29 cellular contexts compared by ENCODE assay signal in the genomic region with DNA sequence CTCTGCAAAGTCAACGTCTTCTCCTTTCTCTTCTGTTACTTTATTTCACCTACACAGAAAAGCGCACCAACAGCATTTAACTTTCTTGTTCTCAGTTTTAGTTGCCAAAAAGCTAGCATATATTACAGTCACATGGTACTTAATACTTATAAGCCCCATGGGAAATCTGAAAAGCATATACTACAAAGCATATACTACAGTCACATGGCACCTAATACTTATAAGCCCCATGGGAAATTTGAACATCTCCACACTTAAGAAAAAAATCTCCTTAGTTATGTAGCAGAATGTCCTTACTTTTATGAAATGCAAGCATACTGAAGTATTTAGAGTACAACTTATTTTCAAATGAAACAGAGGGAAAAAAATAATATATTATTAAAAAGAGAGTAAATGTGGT. TPM values are rescaled to one million over a fixed set of nuclear protein-coding genes. Genes with fewer than 3 reads are reported as not detected.
DNase-seq lines count a peak whose midpoint lies in the region; ATAC-seq, FAIRE-seq and TF ChIP-seq lines count a peak whose summit lies in the region.
"Had no signal": no experiment of that assay in that cellular context is flagged by ENCODE, and none has a peak within 500 bp of the region (broad histone marks: within the 10 kb centered on the region; RNA-seq: fewer than 3 reads in every experiment).

No MANE protein-coding gene starts in this region.

- H3K4me1 ChIP-seq in Loucy (ENCODE audit: insufficient read depth, low read length, poor library complexity, severe bottlenecking) (peaks cover 69% of the 10 kb centered on the region), GM12878 (ENCODE audit: control insufficient read depth, insufficient read depth, low read length) (no peaks in the 10 kb centered on the region)

- H4K20me1 ChIP-seq in Loucy (ENCODE audit: insufficient read depth, low read length, poor library complexity, severe bottlenecking) = peaks cover 93% of the 10 kb centered on the region
- H4K20me1 ChIP-seq in GM12878 (ENCODE audit: control insufficient read depth, insufficient read depth) = no peaks in the 10 kb centered on the region; the same call in 1 of the 2 replicates

- peak overlapping the region; percentile 22 for H3K27ac Mint-ChIP-seq in activated naive CD8-positive, alpha-beta T cell treated with anti-CD3 and anti-CD28 coated beads, Interleukin-2, amount 50 U/mL, for 24 hours
- H3K27ac Mint-ChIP-seq in activated naive CD8-positive, alpha-beta T cell treated with anti-CD3 and anti-CD28 coated beads for 36 hours = no peak overlapping the region
- no peak overlapping the region for H3K27ac Mint-ChIP-seq in activated T-helper 17 cell treated with anti-CD3 and anti-CD28 coated beads, Interleukin-2, amount 50 U/mL, for 72 hours
- H3K27ac Mint-ChIP-seq: activated CD4-positive, alpha-beta T cell treated with anti-CD3 and anti-CD28 coated beads, Interleukin-2, amount 10 ng/mL, durations not matched to agents 7 days and 5 days; activated T-cell treated with anti-CD3 and anti-CD28 coated beads, Interleukin-2, amount 50 U/mL, for 24 hours; HFFc6 had no signal

- H3K9me2 ChIP-seq in Loucy (replicated peaks; ENCODE audit: low read depth, low read length) = no peaks in the 10 kb centered on the region

- no peak for TF ChIP-seq CTCF in Loucy (conservative IDR thresholded peaks at IDR 0.05; ENCODE audit: low read length)
- TF ChIP-seq CTCF in GM12878 (IDR thresholded peaks at IDR 0.05 in 2 of 3, conservative IDR thresholded peaks at IDR 0.05 in 1 of 3; ENCODE audit: control insufficient read depth in 2 of 3, extremely low read depth in 1 of 3, insufficient read depth in 1 of 3, low read depth in 3 of 3, low read length in 3 of 3) = no peak

- H3K9me3 ChIP-seq in Loucy (ENCODE audit: insufficient read depth, low read depth, low read length) (no peaks in the 10 kb centered on the region), GM12878 (replicated peaks; ENCODE audit: control insufficient read depth, insufficient read depth, low read length) (peaks cover 3% of the 10 kb centered on the region; the same call in 2 of the 3 replicates)
- H3K9me3 ChIP-seq: spleen had no signal

- H3K27me3 Mint-ChIP-seq in activated naive CD8-positive, alpha-beta T cell treated with anti-CD3 and anti-CD28 coated beads, Interleukin-2, amount 50 U/mL, for 24 hours = no peaks in the 10 kb centered on the region
- no peaks in the 10 kb centered on the region for H3K27me3 Mint-ChIP-seq in activated naive CD8-positive, alpha-beta T cell treated with anti-CD3 and anti-CD28 coated beads for 36 hours
- H3K27me3 Mint-ChIP-seq in activated T-helper 17 cell treated with anti-CD3 and anti-CD28 coated beads, Interleukin-2, amount 50 U/mL, for 72 hours = no peaks in the 10 kb centered on the region
- H3K27me3 Mint-ChIP-seq: activated CD4-positive, alpha-beta T cell treated with anti-CD3 and anti-CD28 coated beads, Interleukin-2, amount 10 ng/mL, durations not matched to agents 7 days and 5 days; activated T-cell treated with anti-CD3 and anti-CD28 coated beads, Interleukin-2, amount 50 U/mL, for 24 hours had no signal

- H3K9ac ChIP-seq in Loucy (ENCODE audit: low read depth, low read length, poor library complexity, severe bottlenecking) (no peak overlapping the region), GM12878 (ENCODE audit: control insufficient read depth, insufficient read depth, low read length) (no peak overlapping the region)

- H2AFZ ChIP-seq in Loucy (ENCODE audit: low read length) = no peak overlapping the region
- no peak overlapping the region for H2AFZ ChIP-seq in GM12878 (ENCODE audit: control insufficient read depth, low read depth, low read length)

- H3K4me2 ChIP-seq in Loucy (ENCODE audit: low read depth, low read length, poor library complexity, severe bottlenecking) (peak overlapping the region; percentile 29), GM12878 (ENCODE audit: control insufficient read depth, insufficient read depth) (no peak overlapping the region)

- 92% methylated on average over 2 of the region's 2 CpGs for WGBS in GM12878 (ENCODE audit: insufficient coverage, insufficient replicate concordance, low lambda C conversion rate, missing lambda C conversion rate)

- RAD21 ChIA-PET in GM12878 (lab: Charles Lee; ENCODE audit: unreplicated experiment) = no interaction called here

- no peak for TF ChIP-seq RAD21 in GM12878 (IDR thresholded peaks at IDR 0.05; ENCODE audit: insufficient read depth, low read depth, low read length)

- FAIRE-seq in GM12878 (lab: Jason Lieb, UNC) = no peak
- FAIRE-seq: H1, HTR-8/SVneo had no signal

- in situ Hi-C loops in GM12878 (cut with MboI) = no loop called here

- H3K27me3 ChIP-seq in Loucy (ENCODE audit: insufficient read depth, low read length, poor library complexity, severe bottlenecking) = no peaks in the 10 kb centered on the region
- no peaks in the 10 kb centered on the region for H3K27me3 ChIP-seq in GM12878 (replicated peaks in 1 of 2; ENCODE audit: control insufficient read depth in 2 of 2, insufficient read depth in 2 of 2, low read length in 1 of 2)
- H3K27me3 ChIP-seq: spleen had no signal

- peaks cover 4% of the 10 kb centered on the region; the same call in 1 of the 2 replicates for H3K36me3 ChIP-seq in Loucy (ENCODE audit: insufficient read depth, low read length)
- no peaks in the 10 kb centered on the region; a peak in 1 of 4 replicates for H3K36me3 ChIP-seq in GM12878 (ENCODE audit: control insufficient read depth in 2 of 2, insufficient read depth in 2 of 2, low read length in 1 of 2)

- peak overlapping the region; percentile 22 for H3K4me3 ChIP-seq in Loucy (ENCODE audit: low read length, poor library complexity, severe bottlenecking)
- no peak overlapping the region for H3K4me3 ChIP-seq in GM12878
- H3K4me3 ChIP-seq: spleen had no signal

- no peak for TF ChIP-seq POLR2A in GM12878 (IDR thresholded peaks at IDR 0.05; ENCODE audit: low read depth, low read length)

- no peak for ATAC-seq in activated naive CD8-positive, alpha-beta T cell treated with anti-CD3 and anti-CD28 coated beads, Interleukin-2, amount 50 U/mL, for 24 hours
- ATAC-seq in GM12878 (no peak; the same call in 2 of the 3 replicates), GM19455 (IDR thresholded peaks at IDR 0.05; ENCODE audit: unreplicated experiment) (no peak), GM18870 (IDR thresholded peaks at IDR 0.05; ENCODE audit: unreplicated experiment) (no peak), GM19035 (IDR thresholded peaks at IDR 0.05; ENCODE audit: unreplicated experiment) (no peak)
- ATAC-seq in activated T-helper 17 cell treated with anti-CD3 and anti-CD28 coated beads, Interleukin-2, amount 50 U/mL, for 72 hours (replicated peaks) = no peak
- ATAC-seq: left lobe of liver; right cardiac atrium; stimulated activated naive CD8-positive, alpha-beta T cell treated with anti-CD3 and anti-CD28 coated beads, Interleukin-15, Interleukin-2, amounts not matched to agents 100 U/mL and 50 U/mL, for 24 hours had no signal

- H3K9me3 Mint-ChIP-seq in activated naive CD8-positive, alpha-beta T cell treated with anti-CD3 and anti-CD28 coated beads, Interleukin-2, amount 50 U/mL, for 24 hours = no peaks in the 10 kb centered on the region
- peaks cover 4% of the 10 kb centered on the region for H3K9me3 Mint-ChIP-seq in activated naive CD8-positive, alpha-beta T cell treated with anti-CD3 and anti-CD28 coated beads for 36 hours
- H3K9me3 Mint-ChIP-seq in activated T-helper 17 cell treated with anti-CD3 and anti-CD28 coated beads, Interleukin-2, amount 50 U/mL, for 72 hours = no peaks in the 10 kb centered on the region
- H3K9me3 Mint-ChIP-seq: activated T-cell treated with anti-CD3 and anti-CD28 coated beads, Interleukin-2, amount 50 U/mL, for 24 hours had no signal

- H3K79me2 ChIP-seq in Loucy (ENCODE audit: insufficient read depth, low read length) = peaks cover 98% of the 10 kb centered on the region
- H3K79me2 ChIP-seq in GM12878 (ENCODE audit: control insufficient read depth, insufficient read depth, low read length) = peaks cover 90% of the 10 kb centered on the region

- H3K4me3 Mint-ChIP-seq in activated naive CD8-positive, alpha-beta T cell treated with anti-CD3 and anti-CD28 coated beads, Interleukin-2, amount 50 U/mL, for 24 hours = no peak overlapping the region
- H3K4me3 Mint-ChIP-seq in activated naive CD8-positive, alpha-beta T cell treated with anti-CD3 and anti-CD28 coated beads for 36 hours = no peak overlapping the region
- no peak overlapping the region for H3K4me3 Mint-ChIP-seq in activated T-helper 17 cell treated with anti-CD3 and anti-CD28 coated beads, Interleukin-2, amount 50 U/mL, for 72 hours
- H3K4me3 Mint-ChIP-seq: activated CD4-positive, alpha-beta T cell treated with anti-CD3 and anti-CD28 coated beads, Interleukin-2, amount 10 ng/mL, durations not matched to agents 7 days and 5 days; activated T-cell treated with anti-CD3 and anti-CD28 coated beads, Interleukin-2, amount 50 U/mL, for 24 hours; HFFc6 had no signal

- POLR2A ChIA-PET in GM12878 (lab: Charles Lee) = interaction anchor here (0.5 to 1.5 kb wide), 3 partner anchors 9 to 19 kb away, joined by 3 read pairs; partner anchors contain the start of gene ADAM10

- DNase-seq in activated naive CD8-positive, alpha-beta T cell treated with anti-CD3 and anti-CD28 coated beads, Interleukin-2, amount 50 U/mL, for 24 hours = no peak
- DNase-seq in activated naive CD8-positive, alpha-beta T cell treated with anti-CD3 and anti-CD28 coated beads for 36 hours = no peak
- DNase-seq in GM12878 (ENCODE audit: low read depth, low spot score) = no peak
- DNase-seq: activated CD4-positive, alpha-beta T cell treated with anti-CD3 and anti-CD28 coated beads, Interleukin-2, amount 10 ng/mL, durations not matched to agents 7 days and 5 days; activated gamma-delta T cell; activated T-cell treated with anti-CD3 and anti-CD28 coated beads, Interleukin-2, amount 50 U/mL, for 24 hours; central memory CD4-positive, alpha-beta T cell; DMS79; GDM1; HFFc6; mesenchymal stem cell; NCI-H1105; NCI-H187; right cardiac atrium; SIG-M5; spleen; stimulated activated CD4-positive, alpha-beta T cell treated with anti-CD3 and anti-CD28 coated beads, Interleukin-2, amount 100 ng/mL, for 24 hours; stimulated activated naive CD8-positive, alpha-beta T cell treated with anti-CD3 and anti-CD28 coated beads, Interleukin-15, Interleukin-2, amounts not matched to agents 100 U/mL and 50 U/mL, for 24 hours; SW 1271; T-helper 9 cell had no signal

- SMC1A ChIA-PET in GM12878 (lab: Charles Lee; ENCODE audit: uncharacterized antibody, unreplicated experiment) = interaction anchor here (0.8 to 3.4 kb wide), 4 partner anchors 10 to 145 kb away, joined by 3 to 19 read pairs (median 6); no protein-coding TSS in a partner anchor

- no peak for TF ChIP-seq EP300 in GM12878 (IDR thresholded peaks at IDR 0.05; ENCODE audit: borderline replicate concordance in 1 of 2, control insufficient read depth in 1 of 2, low read depth in 2 of 2, low read length in 2 of 2)

- CTCF ChIA-PET in GM12878 (lab: Yijun Ruan, JAX) = interaction anchor here (0.6 kb wide), 1 partner anchor 107 kb away, joined by 4 read pairs; no protein-coding TSS in a partner anchor

- peaks cover 69% of the 10 kb centered on the region for H3K4me1 Mint-ChIP-seq in activated naive CD8-positive, alpha-beta T cell treated with anti-CD3 and anti-CD28 coated beads, Interleukin-2, amount 50 U/mL, for 24 hours
- H3K4me1 Mint-ChIP-seq in activated naive CD8-positive, alpha-beta T cell treated with anti-CD3 and anti-CD28 coated beads for 36 hours = peaks cover 66% of the 10 kb centered on the region
- peaks cover 40% of the 10 kb centered on the region for H3K4me1 Mint-ChIP-seq in activated T-helper 17 cell treated with anti-CD3 and anti-CD28 coated beads, Interleukin-2, amount 50 U/mL, for 72 hours

- BruUV-seq in GM12878 (replicated peaks; lab: Mats Ljungman, UMichigan) = no TSS peak

- H3F3A ChIP-seq in Loucy (ENCODE audit: low read depth) = 0 out of 2 replicates have a peak, but pooled peaks cover 2% of the 10 kb centered on the region

- no peak overlapping the region for H3K27ac ChIP-seq in GM12878 (ENCODE audit: control insufficient read depth, insufficient read depth)
- H3K27ac ChIP-seq: spleen, VCaP had no signal

- no peaks in the 10 kb centered on the region for H3K36me3 Mint-ChIP-seq in activated naive CD8-positive, alpha-beta T cell treated with anti-CD3 and anti-CD28 coated beads, Interleukin-2, amount 50 U/mL, for 24 hours (ENCODE audit: low read depth)
- peaks cover 16% of the 10 kb centered on the region for H3K36me3 Mint-ChIP-seq in activated naive CD8-positive, alpha-beta T cell treated with anti-CD3 and anti-CD28 coated beads for 36 hours
- peaks cover 14% of the 10 kb centered on the region for H3K36me3 Mint-ChIP-seq in activated T-helper 17 cell treated with anti-CD3 and anti-CD28 coated beads, Interleukin-2, amount 50 U/mL, for 72 hours (ENCODE audit: low read depth)

- intact Hi-C loops in GM12878 (cut with micrococcal nuclease; ENCODE audit: unreplicated experiment) = no loop called here

RNA-seq across cellular contexts. Expression of gene ADAM10, which starts 13.3 kb away (rescaled TPM):
- total RNA-seq in activated naive CD8-positive, alpha-beta T cell treated with anti-CD3 and anti-CD28 coated beads for 36 hours = 10 to 100 TPM; 89.3 to 91.8 TPM
- total RNA-seq in GM12878 (2013; cell fraction: nucleolus; rRNA removed) = 214 and 218 TPM in 2 replicates
- total RNA-seq in GM12878 (2014; rRNA removed) (40.7 and 43.9 TPM in 2 replicates), GM12878 (2014; rRNA removed; fragmentation: Illumina TruSeq; extraction: Trizol) (33.1 and 33.3 TPM in 2 replicates), GM12878 (2021) (73.7 and 77.0 TPM in 2 replicates)
- 34.2 TPM for polyA plus RNA-seq in GM12878 (2011; ENCODE audit: low read depth)
- polyA plus RNA-seq in GM12878 (2011; rRNA removed) (83.0 and 107 TPM in 2 replicates), GM12878 (2014; fragmentation: Illumina TruSeq; extraction: Trizol) (59.5 and 60.2 TPM in 2 replicates), GM12878 (2014; fragmentation: Nextera tagmentation; extraction: Ambion mirVana) (10 to 100 TPM; 10.0 to 11.1 TPM), GM12878 (2014; rRNA removed) (43.5 and 50.4 TPM in 2 replicates), GM12878 (2016; fragmentation: Nextera tagmentation; extraction: Ambion mirVana) (10 to 100 TPM; 87.6 to 88.9 TPM)
- polyA plus RNA-seq in GM12878 (2011; cell fraction: cytosol; rRNA removed) = 37.9 and 39.1 TPM in 2 replicates
- 23.7 and 25.8 TPM in 2 replicates for polyA plus RNA-seq in GM12878 (2011; cell fraction: nucleus; rRNA removed)
- polyA plus RNA-seq in GM12878 (2012) = 61.2 and 63.5 TPM in 2 replicates
- polyA minus RNA-seq in GM12878 (2011; rRNA and poly(A)+ RNA removed) = 60.7 and 111 TPM in 2 replicates
- polyA minus RNA-seq in GM12878 (2011; cell fraction: cytosol; rRNA and poly(A)+ RNA removed) = 39.4 and 50.1 TPM in 2 replicates
- 37.4 and 63.6 TPM in 2 replicates for polyA minus RNA-seq in GM12878 (2011; cell fraction: nucleus; rRNA and poly(A)+ RNA removed)
- total RNA-seq in activated T-helper 17 cell treated with anti-CD3 and anti-CD28 coated beads, Interleukin-2, amount 50 U/mL, for 72 hours = 10 to 100 TPM; 85.3 to 93.0 TPM

RNA-seq across cellular contexts. Expression of gene MINDY2, which starts 34.9 kb away (rescaled TPM):
- 1 to 10 TPM; 9.2 to 9.8 TPM for total RNA-seq in activated naive CD8-positive, alpha-beta T cell treated with anti-CD3 and anti-CD28 coated beads for 36 hours
- total RNA-seq in GM12878 (2013; cell fraction: nucleolus; rRNA removed) = 28.7 and 35.6 TPM in 2 replicates
- total RNA-seq in GM12878 (2014; rRNA removed) = 2.7 and 2.8 TPM in 2 replicates
- 3.6 and 3.8 TPM in 2 replicates for total RNA-seq in GM12878 (2014; rRNA removed; fragmentation: Illumina TruSeq; extraction: Trizol)
- 4.2 and 5.2 TPM in 2 replicates for total RNA-seq in GM12878 (2021)
- polyA plus RNA-seq in GM12878 (2011; ENCODE audit: low read depth) = 1.7 TPM
- 6.0 and 12.9 TPM in 2 replicates for polyA plus RNA-seq in GM12878 (2011; rRNA removed)
- 1.9 and 2.0 TPM in 2 replicates for polyA plus RNA-seq in GM12878 (2011; cell fraction: cytosol; rRNA removed)
- polyA plus RNA-seq in GM12878 (2011; cell fraction: nucleus; rRNA removed) = 3.8 TPM in 2 replicates
- 3.0 and 4.5 TPM in 2 replicates for polyA plus RNA-seq in GM12878 (2012)
- 2.4 and 3.3 TPM in 2 replicates for polyA plus RNA-seq in GM12878 (2014; fragmentation: Illumina TruSeq; extraction: Trizol)
- polyA plus RNA-seq in GM12878 (2014; fragmentation: Nextera tagmentation; extraction: Ambion mirVana) = under 1 TPM; 0.73 to 0.74 TPM
- 1.5 and 2.2 TPM in 2 replicates for polyA plus RNA-seq in GM12878 (2014; rRNA removed)
- polyA plus RNA-seq in GM12878 (2016; fragmentation: Nextera tagmentation; extraction: Ambion mirVana) = 1 to 10 TPM; 8.9 to 9.4 TPM
- 7.1 and 15.5 TPM in 2 replicates for polyA minus RNA-seq in GM12878 (2011; rRNA and poly(A)+ RNA removed)
- polyA minus RNA-seq in GM12878 (2011; cell fraction: cytosol; rRNA and poly(A)+ RNA removed) = 3.4 and 4.8 TPM in 2 replicates
- polyA minus RNA-seq in GM12878 (2011; cell fraction: nucleus; rRNA and poly(A)+ RNA removed) = 5.0 and 6.1 TPM in 2 replicates
- 10 to 100 TPM; 17.2 to 33.0 TPM for total RNA-seq in activated T-helper 17 cell treated with anti-CD3 and anti-CD28 coated beads, Interleukin-2, amount 50 U/mL, for 72 hours
